25 cellular contexts compared by ENCODE assay signal in the genomic region with DNA sequence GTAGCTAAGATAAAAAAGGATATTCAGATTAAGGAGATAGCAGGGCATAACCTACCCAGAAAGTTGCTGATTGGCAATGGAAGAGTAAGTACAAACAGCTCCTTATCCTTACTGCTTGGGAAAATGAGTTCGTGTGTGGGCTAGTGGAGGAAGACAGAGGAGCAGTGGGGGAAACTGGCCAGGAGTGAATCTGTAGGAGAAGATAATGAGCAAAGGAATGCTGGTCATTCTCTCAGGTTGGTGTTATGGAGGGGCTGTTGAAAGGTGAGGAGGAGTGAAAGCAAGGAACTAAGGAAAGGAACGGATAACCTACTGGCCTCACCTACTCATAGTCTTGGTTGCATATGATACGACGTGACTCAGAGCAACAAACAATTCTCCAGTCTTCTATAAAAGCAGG. TPM values are rescaled to one million over a fixed set of nuclear protein-coding genes. Genes with fewer than 3 reads are reported as not detected.
"Had no signal": no experiment of that assay in that cellular context is flagged by ENCODE, and none has a peak within 500 bp of the region (broad histone marks: within the 10 kb centered on the region; RNA-seq: fewer than 3 reads in every experiment).

No MANE protein-coding gene starts in this region.

- H3K9me3 Mint-ChIP-seq: activated T-cell treated with anti-CD3 and anti-CD28 coated beads, Interleukin-2, amount 50 U/mL, for 4 hours; activated T-helper 2 cell treated with anti-CD3 and anti-CD28 coated beads, Interferon-gamma antibody, Interleukin-2, Interleukin-4, amounts not matched to agents 10 μg/mL and 5 μg/mL and 100 μg/mL, durations not matched to agents 14 hours and 24 hours and 36 hours had no signal

- H3K27ac Mint-ChIP-seq: activated B cell treated with CpG ODN at 0.5 μM for 24 hours; activated CD4-positive, alpha-beta T cell treated with anti-CD3 and anti-CD28 coated beads, Interleukin-2, amount 10 ng/mL, durations not matched to agents 24 days and 14 days; activated CD8-positive, alpha-beta memory T cell treated with anti-CD3 and anti-CD28 coated beads, Interleukin-2, amount 10 ng/mL, durations not matched to agents 7 days and 5 days; activated naive CD4-positive, alpha-beta T cell treated with anti-CD3 and anti-CD28 coated beads, Interleukin-2, amount 10 ng/mL, durations not matched to agents 7 days and 5 days; activated naive CD8-positive, alpha-beta T cell treated with anti-CD3 and anti-CD28 coated beads for 36 hours; activated T-helper 2 cell treated with anti-CD3 and anti-CD28 coated beads, Interferon-gamma antibody, Interleukin-2, Interleukin-4, amounts not matched to agents 10 μg/mL and 5 μg/mL and 100 μg/mL, durations not matched to agents 14 hours and 24 hours and 36 hours; T-helper 17 cell had no signal

- ATAC-seq: activated CD8-positive, alpha-beta memory T cell treated with anti-CD3 and anti-CD28 coated beads, Interleukin-2, amount 10 ng/mL, durations not matched to agents 7 days and 5 days; activated T-cell treated with anti-CD3 and anti-CD28 coated beads, Interleukin-2, amount 50 U/mL, for 4 hours; PC-3; T-helper 17 cell had no signal

- H3K4me3 Mint-ChIP-seq: activated B cell treated with CpG ODN at 0.5 μM for 24 hours; activated CD4-positive, alpha-beta T cell treated with anti-CD3 and anti-CD28 coated beads, Interleukin-2, amount 10 ng/mL, durations not matched to agents 24 days and 14 days; activated CD8-positive, alpha-beta memory T cell treated with anti-CD3 and anti-CD28 coated beads, Interleukin-2, amount 10 ng/mL, durations not matched to agents 7 days and 5 days; activated naive CD4-positive, alpha-beta T cell treated with anti-CD3 and anti-CD28 coated beads, Interleukin-2, amount 10 ng/mL, durations not matched to agents 7 days and 5 days; activated naive CD8-positive, alpha-beta T cell treated with anti-CD3 and anti-CD28 coated beads for 36 hours; activated T-cell treated with anti-CD3 and anti-CD28 coated beads, Interleukin-2, amount 50 U/mL, for 4 hours; T-helper 17 cell had no signal

- H3K27me3 Mint-ChIP-seq: activated B cell treated with CpG ODN at 0.5 μM for 24 hours; activated CD4-positive, alpha-beta T cell treated with anti-CD3 and anti-CD28 coated beads, Interleukin-2, amount 10 ng/mL, durations not matched to agents 24 days and 14 days; activated CD8-positive, alpha-beta memory T cell treated with anti-CD3 and anti-CD28 coated beads, Interleukin-2, amount 10 ng/mL, durations not matched to agents 7 days and 5 days; activated naive CD4-positive, alpha-beta T cell treated with anti-CD3 and anti-CD28 coated beads, Interleukin-2, amount 10 ng/mL, durations not matched to agents 7 days and 5 days; activated naive CD8-positive, alpha-beta T cell treated with anti-CD3 and anti-CD28 coated beads for 36 hours; T-helper 17 cell had no signal

- DNase-seq: activated B cell treated with CpG ODN at 0.5 μM for 24 hours; activated CD4-positive, alpha-beta T cell treated with anti-CD3 and anti-CD28 coated beads for 1 hour; activated CD4-positive, alpha-beta T cell treated with anti-CD3 and anti-CD28 coated beads, Interleukin-2, amount 10 ng/mL, durations not matched to agents 24 days and 14 days; activated CD4-positive, alpha-beta T cell treated with anti-CD3 and anti-CD28 coated beads, Interleukin-2, amount 50 U/mL, for 48 hours; activated CD8-positive, alpha-beta memory T cell treated with anti-CD3 and anti-CD28 coated beads, Interleukin-2, amount 10 ng/mL, durations not matched to agents 7 days and 5 days; activated gamma-delta T cell treated with Interleukin-2 at 50 U/mL for 16 hours; activated naive CD4-positive, alpha-beta T cell treated with anti-CD3 and anti-CD28 coated beads, Interleukin-2, amount 10 ng/mL, durations not matched to agents 7 days and 5 days; activated naive CD8-positive, alpha-beta T cell treated with anti-CD3 and anti-CD28 coated beads for 36 hours; activated T-cell treated with anti-CD3 and anti-CD28 coated beads, Interleukin-2, amount 50 U/mL, for 4 hours; anterior cingulate cortex; central memory CD4-positive, alpha-beta T cell; Karpas-422; MM.1S; NCI-H1105; NCI-H1436; NCI-H1694 treated with DMSO at 0.1 percent for 48 hours; NCI-H2029 treated with DMSO at 0.1 percent for 48 hours; NCI-H510A treated with DMSO at 0.1 percent for 48 hours; NCI-H69; PC-3; SHP77 treated with DMSO at 0.1 percent for 48 hours; T-helper 17 cell; T-helper 9 cell had no signal

RNA-seq across cellular contexts. Expression of a gene that starts 7.3 kb away (rescaled TPM):
- total RNA-seq: activated B cell treated with CpG ODN at 0.5 μM for 24 hours; activated CD4-positive, alpha-beta T cell treated with anti-CD3 and anti-CD28 coated beads, Interleukin-2, amount 10 ng/mL, durations not matched to agents 24 days and 14 days; activated CD8-positive, alpha-beta memory T cell treated with anti-CD3 and anti-CD28 coated beads, Interleukin-2, amount 10 ng/mL, durations not matched to agents 7 days and 5 days; activated naive CD8-positive, alpha-beta T cell treated with anti-CD3 and anti-CD28 coated beads for 36 hours; activated T-cell treated with anti-CD3 and anti-CD28 coated beads, Interleukin-2, amount 50 U/mL, for 4 hours; activated T-helper 2 cell treated with anti-CD3 and anti-CD28 coated beads, Interferon-gamma antibody, Interleukin-2, Interleukin-4, amounts not matched to agents 10 μg/mL and 5 μg/mL and 100 μg/mL, durations not matched to agents 14 hours and 24 hours and 36 hours; T-helper 17 cell had no signal
- polyA plus RNA-seq: adipose tissue had no signal
